Comparison of ENCODE assay signal across 9 cellular contexts in genomic region chr9:22447607-22448305, GRCh38. TPM values are rescaled to one million over a fixed set of nuclear protein-coding genes. Genes with fewer than 3 reads are reported as not detected.
A peak's percentile ranks its signal among the peaks of the same experiment; 100 is the strongest.
DNase-seq lines count a peak whose midpoint lies in the region; ATAC-seq, FAIRE-seq and TF ChIP-seq lines count a peak whose summit lies in the region.
"Had no signal": no experiment of that assay in that cellular context is flagged by ENCODE, and none has a peak within 500 bp of the region (broad histone marks: within the 10 kb centered on the region; RNA-seq: fewer than 3 reads in every experiment).

No MANE protein-coding gene starts in this region.

- no peaks in the 10 kb centered on the region for H3K27me3 ChIP-seq in keratinocyte (ENCODE audit: control insufficient read depth, extremely low read depth, insufficient read depth, low read length)
- H3K27me3 ChIP-seq in skeletal muscle tissue (ENCODE audit: control insufficient read depth in 3 of 3, insufficient read depth in 3 of 3, low read length in 3 of 3) = peaks cover 0 to 4% (median 3%) of the 10 kb centered on the region in 3 donors

- ATAC-seq in activated T-helper 17 cell treated with anti-CD3 and anti-CD28 coated beads, Interleukin-2, amount 50 U/mL, for 72 hours (replicated peaks) = no peak
- no peak for ATAC-seq in HG03565 (IDR thresholded peaks at IDR 0.05; ENCODE audit: unreplicated experiment)
- ATAC-seq in GM21526 (IDR thresholded peaks at IDR 0.05; ENCODE audit: low FRiP score, unreplicated experiment) = no peak

- peak overlapping the region; percentile 66 to 74 (median 74) for H3K4me3 ChIP-seq in keratinocyte (ENCODE audit: control insufficient read depth in 2 of 3, extremely low read depth in 1 of 3, insufficient read depth in 2 of 3, low read depth in 1 of 3, low read length in 3 of 3)
- H3K4me3 ChIP-seq in skeletal muscle tissue (ENCODE audit: low read length in 3 of 3) = peak overlapping the region; percentile 66 to 81 (median 70)

- dilution Hi-C loops in keratinocyte (cut with MboI; ENCODE audit: extremely low pct_ligation_motif_present, low sequenced_read_pairs) = no loop called here

- H4K20me1 ChIP-seq in keratinocyte (ENCODE audit: control insufficient read depth, extremely low read depth, insufficient read depth, low read length) = no peaks in the 10 kb centered on the region

- H3K4me3 Mint-ChIP-seq in activated T-helper 17 cell treated with anti-CD3 and anti-CD28 coated beads, Interleukin-2, amount 50 U/mL, for 72 hours = peak overlapping the region; percentile 52

- no peaks in the 10 kb centered on the region for H3K36me3 Mint-ChIP-seq in activated T-helper 17 cell treated with anti-CD3 and anti-CD28 coated beads, Interleukin-2, amount 50 U/mL, for 72 hours (ENCODE audit: low read depth)

- H3K9ac ChIP-seq in keratinocyte (ENCODE audit: control insufficient read depth, extremely low read depth, insufficient read depth, low read length) = peak overlapping the region; percentile 67
- peak overlapping the region; percentile 81 to 87 (median 84) for H3K9ac ChIP-seq in skeletal muscle tissue (ENCODE audit: low read depth in 1 of 3, low read length in 3 of 3)

- H3K27ac ChIP-seq in keratinocyte (ENCODE audit: control insufficient read depth, insufficient read depth, low read length) = peak overlapping the region; percentile 56
- H3K27ac ChIP-seq in skeletal muscle tissue (ENCODE audit: low read depth, low read length) = peak overlapping the region; percentile 86
- no peak overlapping the region for H3K27ac ChIP-seq in substantia nigra (ENCODE audit: low read depth, low read length, poor library complexity, severe bottlenecking)
- H3K27ac ChIP-seq: foreskin keratinocyte had no signal

- peak; percentile 64 for FAIRE-seq in keratinocyte (lab: Jason Lieb, UNC)

- peak overlapping the region; percentile 76 for H3K4me2 ChIP-seq in keratinocyte (ENCODE audit: control insufficient read depth, extremely low read depth, insufficient read depth, low read depth, low read length)

- peak; percentile 17 for DNase-seq in HCEC 1CT
- DNase-seq in keratinocyte (ENCODE audit: low read depth, low spot score) = no peak
- no peak for DNase-seq in NCI-H2081 treated with DMSO at 0.1 percent for 48 hours (lab: John Stamatoyannopoulos, UW)
- no peak for DNase-seq in substantia nigra (lab: John Stamatoyannopoulos, UW)

- H3K9me1 ChIP-seq in keratinocyte (ENCODE audit: control insufficient read depth, extremely low read depth, insufficient read depth, low read length) = no peaks in the 10 kb centered on the region

- H3K79me2 ChIP-seq in keratinocyte (ENCODE audit: control insufficient read depth, insufficient read depth, low read length) = peaks cover 5% of the 10 kb centered on the region

- peak overlapping the region; percentile 70 for H2AFZ ChIP-seq in keratinocyte (ENCODE audit: control insufficient read depth, low read length)

- no peak for TF ChIP-seq CTCF in keratinocyte (optimal IDR thresholded peaks at IDR 0.05 in 1 of 3, IDR thresholded peaks at IDR 0.05 in 1 of 3, conservative IDR thresholded peaks at IDR 0.05 in 1 of 3; ENCODE audit: extremely low read depth in 1 of 3, insufficient read depth in 2 of 3, low read length in 3 of 3)

- H3K27me3 Mint-ChIP-seq in activated T-helper 17 cell treated with anti-CD3 and anti-CD28 coated beads, Interleukin-2, amount 50 U/mL, for 72 hours = peaks cover 30% of the 10 kb centered on the region

- H3K4me1 ChIP-seq in keratinocyte (ENCODE audit: control insufficient read depth, extremely low read depth, insufficient read depth, low read length) = no peaks in the 10 kb centered on the region
- H3K4me1 ChIP-seq in skeletal muscle tissue (ENCODE audit: control insufficient read depth in 3 of 3, insufficient read depth in 3 of 3, low read length in 3 of 3) = peaks cover 0 to 7% (median 0%) of the 10 kb centered on the region in 3 donors
- H3K4me1 ChIP-seq: foreskin keratinocyte had no signal

- no peaks in the 10 kb centered on the region for H3K9me3 ChIP-seq in keratinocyte (ENCODE audit: control insufficient read depth, low read depth, low read length)
- H3K9me3 ChIP-seq in skeletal muscle tissue (ENCODE audit: control insufficient read depth in 3 of 3, low read length in 3 of 3) = no peaks in the 10 kb centered on the region

- H3K4me1 Mint-ChIP-seq in activated T-helper 17 cell treated with anti-CD3 and anti-CD28 coated beads, Interleukin-2, amount 50 U/mL, for 72 hours = no peaks in the 10 kb centered on the region

- H3K27ac Mint-ChIP-seq in activated T-helper 17 cell treated with anti-CD3 and anti-CD28 coated beads, Interleukin-2, amount 50 U/mL, for 72 hours = no peak overlapping the region

- no peaks in the 10 kb centered on the region for H3K36me3 ChIP-seq in keratinocyte (ENCODE audit: control insufficient read depth in 2 of 2, extremely low read depth in 1 of 2, insufficient read depth in 2 of 2, low read length in 2 of 2)
- H3K36me3 ChIP-seq in skeletal muscle tissue (ENCODE audit: control insufficient read depth in 3 of 3, insufficient read depth in 3 of 3, low read length in 3 of 3) = no peaks in the 10 kb centered on the region

- H3K9me3 Mint-ChIP-seq in activated T-helper 17 cell treated with anti-CD3 and anti-CD28 coated beads, Interleukin-2, amount 50 U/mL, for 72 hours = no peaks in the 10 kb centered on the region

RNA-seq across cellular contexts. Expression of gene DMRTA1, which starts 1.1 kb away (rescaled TPM):
- under 1 TPM in 1 of 2 donors, not detected in 1; 0.05 TPM for total RNA-seq in activated T-helper 17 cell treated with anti-CD3 and anti-CD28 coated beads, Interleukin-2, amount 50 U/mL, for 72 hours
- polyA plus RNA-seq in keratinocyte = 1.2 to 1.9 TPM (median 1.2 TPM) in 3 replicates
- polyA plus RNA-seq in keratinocyte (2011; ENCODE audit: low read depth) = 0.70 TPM
- 0.64 and 1.4 TPM in 2 replicates for polyA plus RNA-seq in keratinocyte (2011; cell fraction: cytosol; rRNA removed)
- polyA plus RNA-seq in keratinocyte (2011; cell fraction: nucleus; rRNA removed) = 1.4 and 1.6 TPM in 2 replicates
- 0.86 and 0.87 TPM in 2 replicates for polyA plus RNA-seq in keratinocyte (2012; ENCODE audit: low replicate concordance)
- 0.30 to 5.0 TPM (median 3.2 TPM) in 3 replicates for polyA minus RNA-seq in keratinocyte
- polyA minus RNA-seq in keratinocyte (2011; cell fraction: cytosol; rRNA and poly(A)+ RNA removed) = 0.38 TPM
- 7.1 and 10.8 TPM in 2 replicates for polyA minus RNA-seq in keratinocyte (2011; cell fraction: nucleus; rRNA and poly(A)+ RNA removed)
- total RNA-seq in skeletal muscle tissue = 0.52 TPM
